18 cellular contexts compared by ENCODE assay signal in the genomic region with DNA sequence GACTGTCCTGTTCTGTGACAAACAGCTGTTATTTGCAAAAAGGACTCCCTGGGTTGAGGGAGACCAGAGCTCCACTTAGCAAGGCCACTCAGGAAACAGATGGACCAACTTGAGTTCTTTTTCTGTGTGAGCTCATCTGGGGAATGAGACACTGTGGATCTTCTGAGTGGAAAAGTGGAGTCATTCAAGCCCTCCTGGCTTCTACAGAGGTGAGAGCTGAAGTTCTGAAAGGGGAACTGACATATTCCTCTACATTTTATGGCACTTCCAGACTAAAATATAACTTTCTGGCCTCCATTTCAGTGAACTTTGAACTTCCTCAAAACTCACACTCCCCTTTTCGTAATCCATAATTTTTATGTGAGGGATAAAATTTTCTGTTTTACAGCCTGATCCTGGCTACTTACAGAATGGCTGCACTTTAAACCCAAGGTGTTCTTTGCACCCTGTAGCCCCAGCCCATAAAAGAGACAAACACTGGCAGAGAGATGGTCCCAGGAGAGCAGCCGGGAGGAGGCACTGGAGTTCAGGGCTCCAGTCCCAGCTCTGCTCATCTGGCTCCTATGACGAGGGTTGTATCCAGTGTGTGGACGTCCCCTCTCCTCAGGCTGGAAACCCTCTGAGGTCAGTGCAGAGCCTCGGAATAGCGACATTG. TPM values are rescaled to one million over a fixed set of nuclear protein-coding genes. Genes with fewer than 3 reads are reported as not detected.
A peak's percentile ranks its signal among the peaks of the same experiment; 100 is the strongest.
DNase-seq lines count a peak whose midpoint lies in the region; ATAC-seq, FAIRE-seq and TF ChIP-seq lines count a peak whose summit lies in the region.
"Had no signal": no experiment of that assay in that cellular context is flagged by ENCODE, and none has a peak within 500 bp of the region (broad histone marks: within the 10 kb centered on the region; RNA-seq: fewer than 3 reads in every experiment).

No MANE protein-coding gene starts in this region.

- H3K4me1 ChIP-seq in heart left ventricle (peaks cover 15 to 69% (median 51%) of the 10 kb centered on the region in 12 donors), sigmoid colon (peaks cover 0 to 20% (median 15%) of the 10 kb centered on the region in 4 donors)
- no peaks in the 10 kb centered on the region for H3K4me1 ChIP-seq in CD8-positive, alpha-beta T cell (ENCODE audit: insufficient read depth, low read length)

- H3K9me3 ChIP-seq in heart left ventricle (no peaks in the 10 kb centered on the region), sigmoid colon (no peaks in the 10 kb centered on the region)
- H3K9me3 ChIP-seq in CD8-positive, alpha-beta T cell (ENCODE audit: low read length): no peaks in the 10 kb centered on the region

- TF ChIP-seq POLR2A in GM12891 (IDR thresholded peaks at IDR 0.05; ENCODE audit: low read depth, low read length) (no peak), heart left ventricle (IDR thresholded peaks at IDR 0.05) (no peak), sigmoid colon (IDR thresholded peaks at IDR 0.05) (no peak), lower leg skin (IDR thresholded peaks at IDR 0.05) (no peak)

- intact Hi-C loops in heart left ventricle (cut with DNase I) (no loop called here), sigmoid colon (cut with DNase I) (no loop called here), lower leg skin (cut with DNase I; ENCODE audit: low total_unique reads) (no loop called here)
- intact Hi-C loops in CD8-positive, alpha-beta T cell (cut with DNase I, micrococcal nuclease): no loop called here

- WGBS in heart left ventricle, 4 donors: 52 to 69% (median 59%) methylated on average over 6 of the region's 6 CpGs
- 22 to 56% methylated on average over 6 of the region's 6 CpGs for WGBS in sigmoid colon, 2 donors
- 84 to 90% methylated on average over 6 of the region's 6 CpGs for WGBS in lower leg skin, 2 donors

- H3K4me3 ChIP-seq in heart left ventricle: no peak overlapping the region
- no peak overlapping the region for H3K4me3 ChIP-seq in sigmoid colon
- H3K4me3 ChIP-seq in CD8-positive, alpha-beta T cell (ENCODE audit: low read depth, low read length): no peak overlapping the region
- H3K4me3 ChIP-seq in lower leg skin (ENCODE audit: low read depth, poor library complexity, severe bottlenecking): no peak overlapping the region
- H3K4me3 ChIP-seq: lung, SK-N-MC had no signal

- H3K36me3 ChIP-seq in heart left ventricle (no peaks in the 10 kb centered on the region), sigmoid colon (no peaks in the 10 kb centered on the region)
- no peaks in the 10 kb centered on the region for H3K36me3 ChIP-seq in CD8-positive, alpha-beta T cell (ENCODE audit: insufficient read depth, low read length)

- H3K27me3 ChIP-seq in heart left ventricle (no peaks in the 10 kb centered on the region), sigmoid colon (no peaks in the 10 kb centered on the region)
- no peaks in the 10 kb centered on the region for H3K27me3 ChIP-seq in CD8-positive, alpha-beta T cell (ENCODE audit: insufficient read depth, low read length)

- POLR2A ChIA-PET in CD8-positive, alpha-beta T cell (lab: Charles Lee): interaction anchor here (0.9 kb wide), 1 partner anchor 87 kb away, joined by 3 read pairs; no protein-coding TSS in a partner anchor

- no peak for TF ChIP-seq EP300 in sigmoid colon (IDR thresholded peaks at IDR 0.05)

- H3K27ac Mint-ChIP-seq in CD8-positive, alpha-beta T cell: no peak overlapping the region

- peak overlapping the region; percentile 65 to 93 (median 83) for H3K27ac ChIP-seq in heart left ventricle
- peak overlapping the region; percentile 38 to 48 (median 40) for H3K27ac ChIP-seq in sigmoid colon
- no peak overlapping the region for H3K27ac ChIP-seq in CD8-positive, alpha-beta T cell (ENCODE audit: low read depth, low read length)
- H3K27ac ChIP-seq: SK-N-MC had no signal

- peaks cover 3% of the 10 kb centered on the region for H3K4me1 Mint-ChIP-seq in CD8-positive, alpha-beta T cell (ENCODE audit: low read depth)
- H3K4me1 Mint-ChIP-seq: central memory CD8-positive, alpha-beta T cell had no signal

- FAIRE-seq in GM12891 (lab: Jason Lieb, UNC): no peak

- H3K27me3 Mint-ChIP-seq in CD8-positive, alpha-beta T cell (ENCODE audit: low read depth): no peaks in the 10 kb centered on the region
- H3K27me3 Mint-ChIP-seq: CD8-positive, alpha-beta memory T cell had no signal

- ATAC-seq in heart left ventricle: peak in 2 of 4 donors; percentile 15 to 42
- ATAC-seq in CD8-positive, alpha-beta T cell: no peak

- TF ChIP-seq CTCF in heart left ventricle (IDR thresholded peaks at IDR 0.05) (no peak), sigmoid colon (IDR thresholded peaks at IDR 0.05) (no peak), GM20000 (IDR thresholded peaks at IDR 0.05; ENCODE audit: extremely low read depth, missing control alignments) (no peak), lower leg skin (IDR thresholded peaks at IDR 0.05) (no peak)
- TF ChIP-seq CTCF in CD8-positive, alpha-beta T cell (IDR thresholded peaks at IDR 0.05): no peak

- H3K4me3 Mint-ChIP-seq in CD8-positive, alpha-beta T cell: no peak overlapping the region
- H3K4me3 Mint-ChIP-seq: CD8-positive, alpha-beta memory T cell; central memory CD8-positive, alpha-beta T cell had no signal

- H3K36me3 Mint-ChIP-seq in CD8-positive, alpha-beta T cell: no peaks in the 10 kb centered on the region
- H3K36me3 Mint-ChIP-seq: CD8-positive, alpha-beta memory T cell had no signal

- H3K9me3 Mint-ChIP-seq in CD8-positive, alpha-beta T cell: no peaks in the 10 kb centered on the region
- H3K9me3 Mint-ChIP-seq: CD8-positive, alpha-beta memory T cell; central memory CD8-positive, alpha-beta T cell had no signal

- CTCF ChIA-PET in CD8-positive, alpha-beta T cell (lab: Charles Lee): interaction anchor here (1.5 to 2.8 kb wide), 4 partner anchors 10 to 35 kb away, joined by 3 to 18 read pairs (median 9); no protein-coding TSS in a partner anchor

- no peak for DNase-seq in GM12891 (ENCODE audit: insufficient read length, low spot score)
- peak; percentile 55 for DNase-seq in NOMO-1 treated with dmso at 0.1 percent for 144 hours (lab: John Stamatoyannopoulos, UW; ENCODE audit: unreplicated experiment)
- no peak for DNase-seq in heart left ventricle
- no peak for DNase-seq in sigmoid colon
- no peak for DNase-seq in CD8-positive, alpha-beta T cell
- DNase-seq in GM20000 (ENCODE audit: low spot score): no peak
- no peak for DNase-seq in NCI-H510A (lab: John Stamatoyannopoulos, UW)
- DNase-seq in lower leg skin (ENCODE audit: low spot score in 2 of 2): no peak
- DNase-seq: activated CD4-positive, alpha-beta T cell treated with anti-CD3 and anti-CD28 coated beads for 48 hours; activated effector memory CD4-positive, alpha-beta T cell treated with Interleukin-2 at 50 U/mL for 16 hours; CD8-positive, alpha-beta memory T cell; foreskin melanocyte; NCI-H1092; NCI-H69; retina had no signal

TF ChIP-seq in GM12891, 5 proteins besides CTCF, POLR2A, EP300 and RAD21:
- TF ChIP-seq TAF1 (IDR thresholded peaks at IDR 0.05; ENCODE audit: low read depth, low read length): no peak
- TF ChIP-seq SPI1 (IDR thresholded peaks at IDR 0.05; ENCODE audit: low read depth, low read length): peak; percentile 38; the same call in 1 of the 2 replicates

RNA-seq across cellular contexts. Expression of a gene that starts 10.8 kb away (rescaled TPM):
- polyA plus RNA-seq in GM12891 (2012; ENCODE audit: low read depth, missing spikeins): not detected
- total RNA-seq in heart left ventricle: 10 to 100 TPM in 2 of 9 donors, 1 to 10 TPM in 7; 4.1 to 10.3 (median 6.8) TPM
- 10 to 100 TPM in 1 of 2 donors, 1 to 10 TPM in 1; 7.4 to 11.3 TPM for polyA plus RNA-seq in heart left ventricle
- total RNA-seq in sigmoid colon: 1 to 10 TPM in 3 of 4 donors, under 1 TPM in 1; 0.82 to 5.5 (median 2.1) TPM
- polyA plus RNA-seq in sigmoid colon: 1 to 10 TPM in 1 of 3 donors, not detected in 2; 2.5 TPM
- total RNA-seq in CD8-positive, alpha-beta T cell: not detected
- 1 to 10 TPM in 2 of 4 donors, under 1 TPM in 2; 0.66 to 1.5 (median 0.95) TPM for total RNA-seq in lower leg skin
- total RNA-seq: CD8-positive, alpha-beta memory T cell had no signal
- polyA plus RNA-seq: CD8-positive, alpha-beta memory T cell had no signal

RNA-seq across cellular contexts. Expression of a gene that starts 14.1 kb away (rescaled TPM):
- polyA plus RNA-seq in GM12891 (2012; ENCODE audit: low read depth, missing spikeins): not detected
- 1 to 10 TPM in 8 of 9 donors, under 1 TPM in 1; 0.97 to 9.5 (median 4.4) TPM for total RNA-seq in heart left ventricle
- polyA plus RNA-seq in heart left ventricle: 1 to 10 TPM; 3.7 to 6.3 TPM
- total RNA-seq in sigmoid colon: 1 to 10 TPM; 2.1 to 6.4 (median 4.0) TPM
- polyA plus RNA-seq in sigmoid colon: 10 to 100 TPM in 2 of 3 donors, 1 to 10 TPM in 1; 4.2 to 88.5 (median 12.7) TPM
- not detected for total RNA-seq in CD8-positive, alpha-beta T cell
- 1 to 10 TPM; 1.1 to 5.7 (median 3.9) TPM for total RNA-seq in lower leg skin
- total RNA-seq: CD8-positive, alpha-beta memory T cell had no signal
- polyA plus RNA-seq: CD8-positive, alpha-beta memory T cell had no signal

RNA-seq across cellular contexts. Expression of a gene that starts 37.8 kb away (rescaled TPM):
- polyA plus RNA-seq in GM12891 (2012; ENCODE audit: low read depth, missing spikeins): not detected
- total RNA-seq in heart left ventricle (not detected), sigmoid colon (not detected), lower leg skin (not detected)
- polyA plus RNA-seq in heart left ventricle (not detected), sigmoid colon (not detected)
- not detected for total RNA-seq in CD8-positive, alpha-beta T cell
- total RNA-seq: CD8-positive, alpha-beta memory T cell; lung had no signal
- polyA plus RNA-seq: CD8-positive, alpha-beta memory T cell; lung had no signal

RNA-seq across cellular contexts. Expression of a gene that starts 49.9 kb away (rescaled TPM):
- polyA plus RNA-seq in GM12891 (2012; ENCODE audit: low read depth, missing spikeins): not detected
- total RNA-seq in heart left ventricle (not detected), sigmoid colon (not detected), lower leg skin (not detected)
- polyA plus RNA-seq in heart left ventricle (not detected), sigmoid colon (not detected)
- not detected for total RNA-seq in CD8-positive, alpha-beta T cell
- total RNA-seq: CD8-positive, alpha-beta memory T cell; lung had no signal
- polyA plus RNA-seq: CD8-positive, alpha-beta memory T cell; lung had no signal
